1 cellular context compared by ENCODE assay signal in the genomic region with DNA sequence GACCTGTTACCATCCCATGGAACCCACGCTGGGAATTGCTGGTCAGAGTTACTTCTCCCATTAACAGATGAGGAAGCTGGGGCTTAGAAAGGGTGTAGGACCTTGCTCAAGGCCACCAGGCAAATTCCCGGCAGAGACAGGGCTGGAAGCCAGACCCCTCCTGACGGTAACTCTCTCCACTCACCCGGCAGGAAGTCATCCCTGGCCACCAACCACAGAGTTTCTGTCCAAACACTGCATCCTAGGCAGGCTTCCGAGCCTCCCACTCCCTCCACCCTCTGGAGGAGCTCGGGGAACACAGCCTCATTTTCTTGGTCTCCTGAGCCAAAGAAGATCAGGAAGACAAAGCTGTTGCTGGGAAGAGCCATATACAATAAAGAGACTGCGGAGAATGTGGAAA.
TF ChIP-seq lines count a peak whose summit lies in the region.

No MANE protein-coding gene starts in this region.

TF ChIP-seq in IMR-90, 13 proteins besides CTCF, POLR2A, EP300 and RAD21:
- no peak for TF ChIP-seq SMC3 (IDR thresholded peaks at IDR 0.05; ENCODE audit: low read depth, low read length)
- TF ChIP-seq BHLHE40 (IDR thresholded peaks at IDR 0.05; ENCODE audit: low read depth, low read length), result no peak
- TF ChIP-seq CEBPB (IDR thresholded peaks at IDR 0.05; ENCODE audit: low read depth, low read length), result no peak
- TF ChIP-seq NFE2L2 (IDR thresholded peaks at IDR 0.05; ENCODE audit: low read depth, low read length), result no peak
- TF ChIP-seq, protein P1, sequence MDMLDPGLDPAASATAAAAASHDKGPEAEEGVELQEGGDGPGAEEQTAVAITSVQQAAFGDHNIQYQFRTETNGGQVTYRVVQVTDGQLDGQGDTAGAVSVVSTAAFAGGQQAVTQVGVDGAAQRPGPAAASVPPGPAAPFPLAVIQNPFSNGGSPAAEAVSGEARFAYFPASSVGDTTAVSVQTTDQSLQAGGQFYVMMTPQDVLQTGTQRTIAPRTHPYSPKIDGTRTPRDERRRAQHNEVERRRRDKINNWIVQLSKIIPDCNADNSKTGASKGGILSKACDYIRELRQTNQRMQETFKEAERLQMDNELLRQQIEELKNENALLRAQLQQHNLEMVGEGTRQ (IDR thresholded peaks at IDR 0.05; ENCODE audit: low read depth, low read length), result no peak
